ENCODE assay signal across 1 cellular context in the genomic region with DNA sequence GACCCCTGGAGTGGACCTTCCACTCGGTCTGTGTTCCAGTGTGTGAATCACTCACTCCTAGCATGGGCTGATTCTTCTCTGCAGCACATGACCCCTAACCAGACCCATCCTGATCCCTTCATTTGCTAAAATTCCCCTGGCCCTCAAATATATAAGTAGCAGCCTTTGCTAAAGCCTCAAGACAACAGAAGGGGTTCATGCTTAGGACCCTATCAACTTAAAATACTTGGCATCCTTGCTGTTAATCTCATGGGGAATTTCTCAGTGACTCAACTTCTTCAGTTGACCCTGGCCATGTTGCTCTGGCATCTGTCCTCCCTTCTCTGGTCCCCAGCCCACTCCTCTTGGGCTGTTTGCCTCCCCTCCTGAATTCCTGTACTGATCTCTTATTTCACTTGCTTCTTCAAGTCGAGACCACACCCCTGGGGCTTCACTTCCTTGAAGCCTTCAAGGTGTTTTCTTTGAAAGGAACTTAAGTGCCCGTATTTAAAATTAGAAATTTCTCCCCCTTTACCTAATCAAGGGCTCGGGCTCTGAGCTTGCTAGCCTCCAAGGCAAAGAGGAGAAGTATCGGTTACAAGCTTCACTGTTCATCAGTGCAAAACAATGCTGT.
TF ChIP-seq lines count a peak whose summit lies in the region.

No MANE protein-coding gene starts in this region.

TF ChIP-seq in GM23338, 12 proteins besides CTCF, POLR2A, EP300 and RAD21 (continued from another document):
- TF ChIP-seq, protein P1, sequence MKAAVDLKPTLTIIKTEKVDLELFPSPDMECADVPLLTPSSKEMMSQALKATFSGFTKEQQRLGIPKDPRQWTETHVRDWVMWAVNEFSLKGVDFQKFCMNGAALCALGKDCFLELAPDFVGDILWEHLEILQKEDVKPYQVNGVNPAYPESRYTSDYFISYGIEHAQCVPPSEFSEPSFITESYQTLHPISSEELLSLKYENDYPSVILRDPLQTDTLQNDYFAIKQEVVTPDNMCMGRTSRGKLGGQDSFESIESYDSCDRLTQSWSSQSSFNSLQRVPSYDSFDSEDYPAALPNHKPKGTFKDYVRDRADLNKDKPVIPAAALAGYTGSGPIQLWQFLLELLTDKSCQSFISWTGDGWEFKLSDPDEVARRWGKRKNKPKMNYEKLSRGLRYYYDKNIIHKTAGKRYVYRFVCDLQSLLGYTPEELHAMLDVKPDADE (IDR thresholded peaks at IDR 0.05) = no peak
- TF ChIP-seq, protein P2, sequence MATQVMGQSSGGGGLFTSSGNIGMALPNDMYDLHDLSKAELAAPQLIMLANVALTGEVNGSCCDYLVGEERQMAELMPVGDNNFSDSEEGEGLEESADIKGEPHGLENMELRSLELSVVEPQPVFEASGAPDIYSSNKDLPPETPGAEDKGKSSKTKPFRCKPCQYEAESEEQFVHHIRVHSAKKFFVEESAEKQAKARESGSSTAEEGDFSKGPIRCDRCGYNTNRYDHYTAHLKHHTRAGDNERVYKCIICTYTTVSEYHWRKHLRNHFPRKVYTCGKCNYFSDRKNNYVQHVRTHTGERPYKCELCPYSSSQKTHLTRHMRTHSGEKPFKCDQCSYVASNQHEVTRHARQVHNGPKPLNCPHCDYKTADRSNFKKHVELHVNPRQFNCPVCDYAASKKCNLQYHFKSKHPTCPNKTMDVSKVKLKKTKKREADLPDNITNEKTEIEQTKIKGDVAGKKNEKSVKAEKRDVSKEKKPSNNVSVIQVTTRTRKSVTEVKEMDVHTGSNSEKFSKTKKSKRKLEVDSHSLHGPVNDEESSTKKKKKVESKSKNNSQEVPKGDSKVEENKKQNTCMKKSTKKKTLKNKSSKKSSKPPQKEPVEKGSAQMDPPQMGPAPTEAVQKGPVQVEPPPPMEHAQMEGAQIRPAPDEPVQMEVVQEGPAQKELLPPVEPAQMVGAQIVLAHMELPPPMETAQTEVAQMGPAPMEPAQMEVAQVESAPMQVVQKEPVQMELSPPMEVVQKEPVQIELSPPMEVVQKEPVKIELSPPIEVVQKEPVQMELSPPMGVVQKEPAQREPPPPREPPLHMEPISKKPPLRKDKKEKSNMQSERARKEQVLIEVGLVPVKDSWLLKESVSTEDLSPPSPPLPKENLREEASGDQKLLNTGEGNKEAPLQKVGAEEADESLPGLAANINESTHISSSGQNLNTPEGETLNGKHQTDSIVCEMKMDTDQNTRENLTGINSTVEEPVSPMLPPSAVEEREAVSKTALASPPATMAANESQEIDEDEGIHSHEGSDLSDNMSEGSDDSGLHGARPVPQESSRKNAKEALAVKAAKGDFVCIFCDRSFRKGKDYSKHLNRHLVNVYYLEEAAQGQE (IDR thresholded peaks at IDR 0.05; ENCODE audit: unreplicated experiment) = no peak
